11 cellular contexts compared by ENCODE assay signal in genomic region chr9:125472926-125473701, GRCh38.
A peak's percentile ranks its signal among the peaks of the same experiment; 100 is the strongest.
DNase-seq lines count a peak whose midpoint lies in the region; FAIRE-seq and TF ChIP-seq lines count a peak whose summit lies in the region.
"Had no signal": no experiment of that assay in that cellular context is flagged by ENCODE, and none has a peak within 500 bp of the region (broad histone marks: within the 10 kb centered on the region; RNA-seq: fewer than 3 reads in every experiment).

No MANE protein-coding gene starts in this region.

- H3K4me3 ChIP-seq in transverse colon = no peak overlapping the region

- H3K36me3 Mint-ChIP-seq in brain = peaks cover 16% of the 10 kb centered on the region
- peaks cover 41 to 62% of the 10 kb centered on the region in 2 donors for H3K36me3 Mint-ChIP-seq in CD14-positive monocyte

- peaks cover 0 to 1% (median 0%) of the 10 kb centered on the region in 4 donors for H3K36me3 ChIP-seq in transverse colon

- FAIRE-seq in RCC 7860 (lab: Jason Lieb, UNC) = no peak

- no peak for TF ChIP-seq CTCF in brain (conservative IDR thresholded peaks at IDR 0.05)
- TF ChIP-seq CTCF in transverse colon (IDR thresholded peaks at IDR 0.05) = no peak
- no peak for TF ChIP-seq CTCF in CD14-positive monocyte (IDR thresholded peaks at IDR 0.05)

- H3K4me3 Mint-ChIP-seq in brain (peak overlapping the region in 2 of 5 experiments; percentile 8 to 52), CD14-positive monocyte (no peak overlapping the region)
- H3K4me3 Mint-ChIP-seq: activated naive CD8-positive, alpha-beta T cell treated with anti-CD3 and anti-CD28 coated beads, Interleukin-2, amount 50 U/mL, for 24 hours; naive B cell had no signal

- no peaks in the 10 kb centered on the region for H3K27me3 ChIP-seq in transverse colon

- in situ Hi-C loops in transverse colon (cut with MboI; ENCODE audit: low pct_ligation_motif_present in 1 of 4, low pct_unique_long_range_greater_than_20kb in 1 of 4, low sequenced_read_pairs in 3 of 4) = no loop called here

- DNase-seq in DMS79 treated with DMSO at 0.1 percent for 48 hours (lab: John Stamatoyannopoulos, UW) (peak; percentile 48), DMS79 (lab: John Stamatoyannopoulos, UW) (no peak), left kidney (ENCODE audit: low read depth, low spot score) (peak; percentile 74), transverse colon (no peak), RCC 7860 (ENCODE audit: low spot score) (no peak), NCI-H774 (lab: John Stamatoyannopoulos, UW) (no peak), CD14-positive monocyte (ENCODE audit: low spot score) (no peak)
- DNase-seq: activated naive CD8-positive, alpha-beta T cell treated with anti-CD3 and anti-CD28 coated beads, Interleukin-2, amount 50 U/mL, for 24 hours; naive B cell had no signal

- peak overlapping the region in 3 of 5 experiments; percentile 19 to 93 (median 45) for H3K27ac Mint-ChIP-seq in brain
- H3K27ac Mint-ChIP-seq in CD14-positive monocyte = no peak overlapping the region
- H3K27ac Mint-ChIP-seq: activated naive CD8-positive, alpha-beta T cell treated with anti-CD3 and anti-CD28 coated beads, Interleukin-2, amount 50 U/mL, for 24 hours had no signal

- no peak for TF ChIP-seq POLR2A in transverse colon (IDR thresholded peaks at IDR 0.05)

- H3K9me3 Mint-ChIP-seq in brain = no peaks in the 10 kb centered on the region
- no peaks in the 10 kb centered on the region for H3K9me3 Mint-ChIP-seq in CD14-positive monocyte
- H3K9me3 Mint-ChIP-seq: activated naive CD8-positive, alpha-beta T cell treated with anti-CD3 and anti-CD28 coated beads, Interleukin-2, amount 50 U/mL, for 24 hours; naive B cell had no signal

- H3K9me3 ChIP-seq in transverse colon = no peaks in the 10 kb centered on the region

- peak overlapping the region; percentile 47 to 59 (median 57) for H3K27ac ChIP-seq in transverse colon
- H3K27ac ChIP-seq: 22Rv1 had no signal

- TF ChIP-seq EP300 in transverse colon (IDR thresholded peaks at IDR 0.05; ENCODE audit: low read depth) = no peak

- H3K27me3 Mint-ChIP-seq in brain (no peaks in the 10 kb centered on the region), CD14-positive monocyte (ENCODE audit: low read depth in 3 of 3) (no peaks in the 10 kb centered on the region)
- H3K27me3 Mint-ChIP-seq: activated naive CD8-positive, alpha-beta T cell treated with anti-CD3 and anti-CD28 coated beads, Interleukin-2, amount 50 U/mL, for 24 hours; naive B cell had no signal

- peaks cover 0 to 14% (median 6%) of the 10 kb centered on the region in 4 donors for H3K4me1 ChIP-seq in transverse colon

- WGBS in transverse colon (ENCODE audit: low coverage in 1 of 2), 2 donors = 70 to 86% methylated on average over 7 to 11 of the region's 11 CpGs

- H3K4me1 Mint-ChIP-seq in brain (peaks cover 62% of the 10 kb centered on the region), CD14-positive monocyte (no peaks in the 10 kb centered on the region)

- intact Hi-C loops in transverse colon (cut with DNase I; ENCODE audit: low total_unique reads) = no loop called here
- intact Hi-C loops in CD14-positive monocyte (cut with micrococcal nuclease) = no loop called here

Comparison
In these comparisons a context has a peak if more than half of its experiments do, and no peak if none do; other contexts are left out.
1. DNase-seq: peak in DMS79 treated with DMSO at 0.1 percent for 48 hours (single experiment) and left kidney (single experiment); none in DMS79 (single experiment), transverse colon (single experiment), RCC 7860 (single experiment), NCI-H774 (single experiment) and CD14-positive monocyte (single experiment).
2. H3K27ac Mint-ChIP-seq: peak in brain (3 of 5); none in CD14-positive monocyte (0 of 7).